Comparison of ENCODE assay signal across 8 cellular contexts in genomic region chr1:110338200-110339039, GRCh38. TPM values are rescaled to one million over a fixed set of nuclear protein-coding genes. Genes with fewer than 3 reads are reported as not detected.
DNase-seq lines count a peak whose midpoint lies in the region; TF ChIP-seq lines count a peak whose summit lies in the region.

No MANE protein-coding gene starts in this region.

- H3K36me3 Mint-ChIP-seq in activated T-helper 2 cell treated with anti-CD3 and anti-CD28 coated beads, Interferon-gamma antibody, Interleukin-2, Interleukin-4, amounts not matched to agents 10 μg/mL and 5 μg/mL and 100 μg/mL, durations not matched to agents 14 hours and 24 hours and 36 hours (ENCODE audit: low read depth), result peaks cover 38% of the 10 kb centered on the region
- H3K36me3 Mint-ChIP-seq in neural crest cell (ENCODE audit: low read depth), result peaks cover 9% of the 10 kb centered on the region

- peaks cover 47% of the 10 kb centered on the region for H3K4me1 Mint-ChIP-seq in activated T-helper 2 cell treated with anti-CD3 and anti-CD28 coated beads, Interferon-gamma antibody, Interleukin-2, Interleukin-4, amounts not matched to agents 10 μg/mL and 5 μg/mL and 100 μg/mL, durations not matched to agents 14 hours and 24 hours and 36 hours (ENCODE audit: low read depth)
- H3K4me1 Mint-ChIP-seq in neural crest cell, result peaks cover 46% of the 10 kb centered on the region

- intact Hi-C loops in activated T-helper 2 cell treated with anti-CD3 and anti-CD28 coated beads, Interferon-gamma antibody, Interleukin-2, Interleukin-4, amounts not matched to agents 10 μg/mL and 5 μg/mL and 100 μg/mL, durations not matched to agents 14 hours and 24 hours and 36 hours (cut with micrococcal nuclease), result loop anchor here (1.0 to 5.0 kb wide), 8 partner anchors 69 to 912 kb away; partner anchors contain the start of genes KCNC4, LAMTOR5, PSMA5 and STRIP1

- TF ChIP-seq CTCF in LNCaP clone FGC (IDR thresholded peaks at IDR 0.05; ENCODE audit: control insufficient read depth, extremely low read depth, insufficient read depth) (peak; percentile 71), neural crest cell (conservative IDR thresholded peaks at IDR 0.05) (peak; percentile 65)

- no peaks in the 10 kb centered on the region for H3K9me3 Mint-ChIP-seq in activated T-helper 2 cell treated with anti-CD3 and anti-CD28 coated beads, Interferon-gamma antibody, Interleukin-2, Interleukin-4, amounts not matched to agents 10 μg/mL and 5 μg/mL and 100 μg/mL, durations not matched to agents 14 hours and 24 hours and 36 hours
- no peaks in the 10 kb centered on the region for H3K9me3 Mint-ChIP-seq in neural crest cell

- no peak overlapping the region for H3K4me3 Mint-ChIP-seq in activated T-helper 2 cell treated with anti-CD3 and anti-CD28 coated beads, Interferon-gamma antibody, Interleukin-2, Interleukin-4, amounts not matched to agents 10 μg/mL and 5 μg/mL and 100 μg/mL, durations not matched to agents 14 hours and 24 hours and 36 hours (ENCODE audit: low read depth)
- H3K4me3 Mint-ChIP-seq in neural crest cell, result no peak overlapping the region

- H3K27ac Mint-ChIP-seq in activated T-helper 2 cell treated with anti-CD3 and anti-CD28 coated beads, Interferon-gamma antibody, Interleukin-2, Interleukin-4, amounts not matched to agents 10 μg/mL and 5 μg/mL and 100 μg/mL, durations not matched to agents 14 hours and 24 hours and 36 hours, result no peak overlapping the region
- no peak overlapping the region for H3K27ac Mint-ChIP-seq in neural crest cell (ENCODE audit: unreplicated experiment)

- peak; percentile 100 for DNase-seq in Daoy (ENCODE audit: low read depth)
- DNase-seq in H4 (ENCODE audit: low spot score), result peak; percentile 100
- DNase-seq in LNCaP clone FGC (ENCODE audit: low read depth), result peak; percentile 100
- peak; percentile 100 for DNase-seq in RPMI7951 (ENCODE audit: low read depth)
- peak; percentile 94 for DNase-seq in activated T-helper 2 cell treated with anti-CD3 and anti-CD28 coated beads, Interferon-gamma antibody, Interleukin-2, Interleukin-4, amounts not matched to agents 10 μg/mL and 5 μg/mL and 100 μg/mL, durations not matched to agents 14 hours and 24 hours and 36 hours (ENCODE audit: low spot score)
- DNase-seq in fibroblast of the conjunctiva (ENCODE audit: low read depth), result peak; percentile 100
- peak; percentile 87 for DNase-seq in neural crest cell (ENCODE audit: low read depth, low spot score)
- DNase-seq in stromal cell of bone marrow (ENCODE audit: low read depth), result peak; percentile 100

- H3K4me3 ChIP-seq in LNCaP clone FGC (ENCODE audit: low read depth, low read length), result peak overlapping the region; percentile 87

- no peaks in the 10 kb centered on the region for H3K27me3 Mint-ChIP-seq in activated T-helper 2 cell treated with anti-CD3 and anti-CD28 coated beads, Interferon-gamma antibody, Interleukin-2, Interleukin-4, amounts not matched to agents 10 μg/mL and 5 μg/mL and 100 μg/mL, durations not matched to agents 14 hours and 24 hours and 36 hours (ENCODE audit: low read depth)
- H3K27me3 Mint-ChIP-seq in neural crest cell (ENCODE audit: low read depth), result no peaks in the 10 kb centered on the region

RNA-seq across cellular contexts. Expression of gene RBM15, which starts 0.8 kb away (rescaled TPM):
- total RNA-seq in Daoy (2014; rRNA removed; shearing (Covaris generic)), result 39.1 and 39.7 TPM in 2 replicates
- 17.9 and 18.2 TPM in 2 replicates for total RNA-seq in H4 (2014; rRNA removed; shearing (Covaris generic))
- 22.0 and 22.6 TPM in 2 replicates for total RNA-seq in RPMI7951 (2014; rRNA removed; shearing (Covaris generic))
- 55.5 TPM in 2 replicates for total RNA-seq in activated T-helper 2 cell treated with anti-CD3 and anti-CD28 coated beads, Interferon-gamma antibody, Interleukin-2, Interleukin-4, amounts not matched to agents 10 μg/mL and 5 μg/mL and 100 μg/mL, durations not matched to agents 14 hours and 24 hours and 36 hours
- 52.6 and 54.0 TPM in 2 replicates for total RNA-seq in neural crest cell

RNA-seq across cellular contexts. Expression of gene SLC16A4, which starts 52.4 kb away (rescaled TPM):
- total RNA-seq in Daoy (2014; rRNA removed; shearing (Covaris generic)), result 3.9 and 6.8 TPM in 2 replicates
- total RNA-seq in H4 (2014; rRNA removed; shearing (Covaris generic)), result 85.2 and 91.7 TPM in 2 replicates
- 16.3 and 18.5 TPM in 2 replicates for total RNA-seq in RPMI7951 (2014; rRNA removed; shearing (Covaris generic))
- 0.23 and 0.73 TPM in 2 replicates for total RNA-seq in activated T-helper 2 cell treated with anti-CD3 and anti-CD28 coated beads, Interferon-gamma antibody, Interleukin-2, Interleukin-4, amounts not matched to agents 10 μg/mL and 5 μg/mL and 100 μg/mL, durations not matched to agents 14 hours and 24 hours and 36 hours
- 0.96 and 1.8 TPM in 2 replicates for total RNA-seq in neural crest cell

Comparison
In these comparisons a context has a peak if more than half of its experiments do, and no peak if none do; other contexts are left out.
1. Peak in every context shown above with its lines: DNase-seq and H3K4me3 ChIP-seq.